ENCODE assay signal across 12 cellular contexts in genomic region chr2:102672124-102672786, GRCh38. TPM values are rescaled to one million over a fixed set of nuclear protein-coding genes. Genes with fewer than 3 reads are reported as not detected.
"Had no signal": no experiment of that assay in that cellular context is flagged by ENCODE, and none has a peak within 500 bp of the region (broad histone marks: within the 10 kb centered on the region; RNA-seq: fewer than 3 reads in every experiment).

No MANE protein-coding gene starts in this region.

- DNase-seq: activated CD4-positive, alpha-beta T cell treated with anti-CD3 and anti-CD28 coated beads, Interleukin-2, amount 50 U/mL, for 4 hours; activated gamma-delta T cell; activated naive CD8-positive, alpha-beta T cell treated with anti-CD3 and anti-CD28 coated beads for 36 hours; activated T-cell treated with anti-CD3 and anti-CD28 coated beads, Interleukin-2, amount 50 U/mL, for 4 hours; brain microvascular endothelial cell; cerebellar nuclear complex; dermis blood vessel endothelial cell; pancreas; retina; stimulated activated CD4-positive, alpha-beta T cell treated with anti-CD3 and anti-CD28 coated beads, Interleukin-4, amount 100 ng/mL, for 1 hour; stimulated activated CD8-positive, alpha-beta memory T cell treated with anti-CD3 and anti-CD28 coated beads, Interleukin-4, amount 100 ng/mL, for 48 hours; stimulated activated naive CD8-positive, alpha-beta T cell treated with anti-CD3 and anti-CD28 coated beads, Interleukin-15, Interleukin-2, amounts not matched to agents 100 U/mL and 50 U/mL, for 24 hours had no signal

RNA-seq across cellular contexts. Expression of gene SLC9A2, which starts 52.9 kb away (rescaled TPM):
- total RNA-seq: dermis blood vessel endothelial cell had no signal
